ENCODE assay signal across 8 cellular contexts in the genomic region with DNA sequence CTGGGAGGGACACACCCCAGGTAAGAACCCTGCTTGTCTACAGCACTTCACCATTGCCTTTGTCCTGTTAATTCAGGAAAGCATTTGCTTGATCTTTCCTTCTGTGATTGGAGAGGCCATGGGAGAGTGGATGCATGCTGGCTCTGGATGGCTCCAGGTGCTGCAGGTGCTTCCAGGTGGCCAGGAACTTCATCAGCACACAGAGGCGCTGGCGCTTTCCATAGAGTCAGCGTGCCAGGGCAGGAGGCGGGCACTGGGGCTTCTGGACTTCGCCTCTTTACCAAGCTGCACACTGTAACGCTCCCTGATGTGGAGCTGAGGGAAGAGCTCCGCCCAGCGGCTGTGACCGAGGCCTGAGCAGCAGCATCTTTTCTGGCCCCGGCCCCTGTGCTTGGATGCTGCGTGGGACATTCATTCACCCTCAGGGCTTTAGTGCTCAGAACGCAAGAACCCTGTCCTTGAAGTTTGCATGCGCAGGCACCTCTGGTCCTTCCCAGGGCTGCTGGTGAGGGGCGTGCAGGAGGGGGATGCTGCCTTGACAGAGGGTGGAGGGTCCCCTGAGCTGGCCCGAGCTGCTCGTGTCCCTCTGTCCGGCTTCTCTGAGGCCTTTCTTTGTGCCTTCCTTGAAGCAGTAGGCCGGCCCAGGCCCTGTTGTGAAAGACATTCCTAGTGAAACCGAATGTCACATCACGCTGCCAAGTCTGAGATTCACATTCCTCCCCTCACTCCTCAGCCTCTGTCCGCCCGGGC. TPM values are rescaled to one million over a fixed set of nuclear protein-coding genes. Genes with fewer than 3 reads are reported as not detected.
DNase-seq lines count a peak whose midpoint lies in the region; ATAC-seq and TF ChIP-seq lines count a peak whose summit lies in the region.

No MANE protein-coding gene starts in this region.

- H3K27me3 ChIP-seq in Peyer's patch: no peaks in the 10 kb centered on the region
- H3K27me3 ChIP-seq in heart left ventricle: no peaks in the 10 kb centered on the region
- no peaks in the 10 kb centered on the region for H3K27me3 ChIP-seq in spleen (replicated peaks in 1 of 7)
- no peaks in the 10 kb centered on the region for H3K27me3 ChIP-seq in HAP-1 (ENCODE audit: low read depth)

- H3K36me3 ChIP-seq in Peyer's patch: no peaks in the 10 kb centered on the region
- H3K36me3 ChIP-seq in heart left ventricle: peaks cover 0 to 12% (median 0%) of the 10 kb centered on the region in 9 donors
- peaks cover 0 to 19% (median 0%) of the 10 kb centered on the region in 6 donors for H3K36me3 ChIP-seq in spleen
- H3K36me3 ChIP-seq in HAP-1 (replicated peaks): no peaks in the 10 kb centered on the region

- H3K27ac ChIP-seq in Peyer's patch (peak overlapping the region; percentile 89 to 93 (median 92)), heart left ventricle (peak overlapping the region in 11 of 12 donors; percentile 80 to 98 (median 93)), spleen (peak overlapping the region in 7 of 8 donors; percentile 51 to 99 (median 95))

- H3K9me3 ChIP-seq in Peyer's patch (no peaks in the 10 kb centered on the region), heart left ventricle (no peaks in the 10 kb centered on the region), spleen (no peaks in the 10 kb centered on the region), HAP-1 (no peaks in the 10 kb centered on the region; the same call in 1 of the 2 replicates)

- in situ Hi-C loops in HAP-1 (cut with MboI; ENCODE audit: low sequenced_read_pairs): no loop called here

- TF ChIP-seq CTCF in Peyer's patch (IDR thresholded peaks at IDR 0.05) (peak in 4 of 6 experiments; percentile 27 to 74 (median 66)), heart left ventricle (IDR thresholded peaks at IDR 0.05) (no peak), spleen (IDR thresholded peaks at IDR 0.05 in 8 of 11, conservative IDR thresholded peaks at IDR 0.05 in 3 of 11) (no peak)

- TF ChIP-seq POLR2A in Peyer's patch (IDR thresholded peaks at IDR 0.05) (no peak), heart left ventricle (IDR thresholded peaks at IDR 0.05) (no peak), spleen (IDR thresholded peaks at IDR 0.05) (no peak)

- peaks cover 0 to 46% (median 6%) of the 10 kb centered on the region in 4 donors for H3K4me1 ChIP-seq in Peyer's patch
- peaks cover 0 to 33% (median 16%) of the 10 kb centered on the region in 12 donors for H3K4me1 ChIP-seq in heart left ventricle
- H3K4me1 ChIP-seq in spleen: peaks cover 18 to 55% (median 41%) of the 10 kb centered on the region in 6 donors
- H3K4me1 ChIP-seq in HAP-1: no peaks in the 10 kb centered on the region

- no peak overlapping the region for H3K4me3 ChIP-seq in Peyer's patch
- H3K4me3 ChIP-seq in heart left ventricle: no peak overlapping the region
- H3K4me3 ChIP-seq in spleen: no peak overlapping the region
- no peak overlapping the region for H3K4me3 ChIP-seq in HAP-1

- DNase-seq in NCI-H1105 treated with DMSO at 0.1 percent for 48 hours (lab: John Stamatoyannopoulos, UW): peak; percentile 20
- no peak for DNase-seq in NCI-H1105 (lab: John Stamatoyannopoulos, UW)
- peak; percentile 22 to 89 (median 82) for DNase-seq in Peyer's patch
- peak in 2 of 5 donors; percentile 47 to 60 for DNase-seq in heart left ventricle
- DNase-seq in spleen: peak; percentile 80
- DNase-seq in HAP-1 (ENCODE audit: low spot score in 2 of 2): no peak
- DNase-seq in 8988T: no peak
- no peak for DNase-seq in NCI-H2227 treated with DMSO at 0.1 percent for 48 hours (lab: John Stamatoyannopoulos, UW)

- 62 to 69% (median 65%) methylated on average over 16 to 22 of the region's 22 CpGs for WGBS in heart left ventricle, 4 donors
- 78 to 92% (median 87%) methylated on average over 16 to 22 of the region's 22 CpGs for WGBS in spleen, 5 donors

- intact Hi-C loops in heart left ventricle (cut with DNase I) (loop anchor here in 4 of 10 donors (5.0 to 10.0 kb wide), 4 partner anchors 57 to 195 kb away; a partner anchor contains a TSS), spleen (cut with DNase I; ENCODE audit: low total_unique reads) (loop anchor here (10.0 kb wide), 1 partner anchor 65 kb away; a partner anchor contains a TSS)

- ATAC-seq in heart left ventricle: peak in 2 of 4 donors; percentile 26 to 39

RNA-seq across cellular contexts. Expression of a gene that starts 1.6 kb away (rescaled TPM):
- total RNA-seq in Peyer's patch (10 to 100 TPM; 13.7 to 39.6 (median 16.3) TPM), heart left ventricle (10 to 100 TPM in 3 of 9 donors, 1 to 10 TPM in 6; 4.2 to 23.3 (median 6.0) TPM), spleen (100 to 1,000 TPM in 2 of 7 donors, 10 to 100 TPM in 5; 56.5 to 109 (median 75.3) TPM)
- polyA plus RNA-seq in heart left ventricle (1 to 10 TPM; 3.2 to 5.3 TPM), spleen (10 to 100 TPM; 20.0 to 34.6 (median 26.8) TPM)

RNA-seq across cellular contexts. Expression of a gene that starts 43.6 kb away (rescaled TPM):
- total RNA-seq in Peyer's patch (100 to 1,000 TPM in 3 of 4 donors, 10 to 100 TPM in 1; 49.5 to 323 (median 159) TPM), heart left ventricle (under 1 TPM in 1 of 9 donors, not detected in 8; 0.54 TPM), spleen (1 to 10 TPM in 2 of 7 donors, under 1 TPM in 2, not detected in 3; 0.77 to 1.3 (median 1.0) TPM)
- polyA plus RNA-seq in heart left ventricle (under 1 TPM in 1 of 2 donors, not detected in 1; 0.10 TPM), spleen (1 to 10 TPM; 1.4 to 1.9 (median 1.5) TPM)

Comparison
In these comparisons a context has a peak if more than half of its experiments do, and no peak if none do; other contexts are left out.
1. DNase-seq: peak in NCI-H1105 treated with DMSO at 0.1 percent for 48 hours (single experiment), Peyer's patch (3 of 3) and spleen (single experiment); none in NCI-H1105 (single experiment), HAP-1 (0 of 2), 8988T (single experiment) and NCI-H2227 treated with DMSO at 0.1 percent for 48 hours (single experiment).
2. CTCF ChIP-seq: peak in Peyer's patch (4 of 6); none in heart left ventricle (0 of 12) and spleen (0 of 11).
3. RNA of a gene that starts 43.6 kb away (total RNA-seq): 49.5 to 323 TPM in Peyer's patch; 0.77 to 1.3 TPM in spleen and 0.54 TPM in heart left ventricle; every median in the first group is over 10 times any median in the second.
4. Peak in every context shown above with its lines, with median percentiles within 50 percentile points of each other: H3K27ac ChIP-seq.